Comparison of ENCODE assay signal across 14 cellular contexts in genomic region chr3:114848087-114848486, GRCh38.
A peak's percentile ranks its signal among the peaks of the same experiment; 100 is the strongest.
DNase-seq lines count a peak whose midpoint lies in the region; ATAC-seq and TF ChIP-seq lines count a peak whose summit lies in the region.
"Had no signal": no experiment of that assay in that cellular context is flagged by ENCODE, and none has a peak within 500 bp of the region (broad histone marks: within the 10 kb centered on the region; RNA-seq: fewer than 3 reads in every experiment).

No MANE protein-coding gene starts in this region.

- intact Hi-C loops in testis (cut with DNase I; ENCODE audit: low total_unique reads) = no loop called here

- H3K27ac ChIP-seq in caudate nucleus (ENCODE audit: low read depth, low read length) (peak overlapping the region; percentile 98), testis (peak overlapping the region in 1 of 2 donors; percentile 19)
- H3K27ac ChIP-seq: neutrophil had no signal

- H3K9me3 ChIP-seq in testis = no peaks in the 10 kb centered on the region
- H3K9me3 ChIP-seq: neutrophil, transverse colon had no signal

- peaks cover 14% of the 10 kb centered on the region for H3K4me1 ChIP-seq in testis

- H3K27me3 ChIP-seq in testis = no peaks in the 10 kb centered on the region
- H3K27me3 ChIP-seq: neutrophil, transverse colon had no signal

- H3K36me3 ChIP-seq in testis (ENCODE audit: low read depth, missing control alignments) = no peaks in the 10 kb centered on the region
- H3K36me3 ChIP-seq: neutrophil, transverse colon had no signal

- no peak for TF ChIP-seq POLR2A in testis (IDR thresholded peaks at IDR 0.05)

- no peak overlapping the region for H3K4me3 ChIP-seq in testis
- H3K4me3 ChIP-seq: transverse colon had no signal

- peak; percentile 31 for DNase-seq in NCI-H748 (lab: John Stamatoyannopoulos, UW; ENCODE audit: unreplicated experiment)
- no peak for DNase-seq in NCI-H748 treated with DMSO at 0.1 percent for 48 hours (lab: John Stamatoyannopoulos, UW)
- peak in 59 of 61 donors; percentile 6 to 96 (median 72) for DNase-seq in caudate nucleus (lab: John Stamatoyannopoulos, UW)
- peak; percentile 92 for DNase-seq in midbrain (lab: John Stamatoyannopoulos, UW)
- peak; percentile 37 for DNase-seq in testis
- DNase-seq in NCI-H2227 (lab: John Stamatoyannopoulos, UW; ENCODE audit: unreplicated experiment) = no peak
- DNase-seq in activated CD4-positive, alpha-beta T cell treated with anti-CD3 and anti-CD28 coated beads, Interleukin-2, amount 50 U/mL, for 4 hours = no peak
- DNase-seq: activated CD4-positive, alpha-beta memory T cell treated with anti-CD3 and anti-CD28 coated beads, Interleukin-2, amount 10 ng/mL, durations not matched to agents 7 days and 5 days; kidney glomerular epithelial cell; SIG-M5; stimulated activated CD4-positive, alpha-beta T cell treated with anti-CD3 and anti-CD28 coated beads, Interleukin-15, amount 100 ng/mL, for 24 hours; transverse colon had no signal

- no peak for ATAC-seq in HG02571 (IDR thresholded peaks at IDR 0.05; ENCODE audit: unreplicated experiment)

- WGBS in testis, 2 donors = 66 to 68% methylated on average over 7 of the region's 7 CpGs

- no peak for TF ChIP-seq CTCF in testis (IDR thresholded peaks at IDR 0.05)

Comparison
In these comparisons a context has a peak if more than half of its experiments do, and no peak if none do; other contexts are left out.
1. DNase-seq: peak in NCI-H748 (single experiment), caudate nucleus (59 of 61), midbrain (single experiment) and testis (single experiment); none in NCI-H748 treated with DMSO at 0.1 percent for 48 hours (single experiment), NCI-H2227 (single experiment) and activated CD4-positive, alpha-beta T cell treated with anti-CD3 and anti-CD28 coated beads, Interleukin-2, amount 50 U/mL, for 4 hours (0 of 2).